ENCODE assay signal across 8 cellular contexts in genomic region chr16:8372141-8372540, GRCh38.
"Had no signal": no experiment of that assay in that cellular context is flagged by ENCODE, and none has a peak within 500 bp of the region (broad histone marks: within the 10 kb centered on the region; RNA-seq: fewer than 3 reads in every experiment).

No MANE protein-coding gene starts in this region.

- H2AFZ ChIP-seq: GM23248 had no signal

- H3K4me3 ChIP-seq: GM23248 had no signal

- FAIRE-seq: H54, HTR-8/SVneo had no signal

- H3K4me3 Mint-ChIP-seq: H9 had no signal

- H3K9ac ChIP-seq: GM23248 had no signal

- DNase-seq: GM23248, GOT3, H9, HCEC 1CT, IMR-90, KBM-7 had no signal

- H3K27ac Mint-ChIP-seq: H9 had no signal

- H3K27ac ChIP-seq: GM23248 had no signal
